Comparison of ENCODE assay signal across 8 cellular contexts in genomic region chr5:142821733-142822487, GRCh38. TPM values are rescaled to one million over a fixed set of nuclear protein-coding genes. Genes with fewer than 3 reads are reported as not detected.
DNase-seq lines count a peak whose midpoint lies in the region; ATAC-seq and TF ChIP-seq lines count a peak whose summit lies in the region.

No MANE protein-coding gene starts in this region.

- H3K79me2 ChIP-seq in PC-3 (ENCODE audit: low read length): peaks cover 55% of the 10 kb centered on the region

- ATAC-seq in GM18520 (IDR thresholded peaks at IDR 0.05; ENCODE audit: unreplicated experiment) (peak; percentile 72), HG02798 (IDR thresholded peaks at IDR 0.05; ENCODE audit: poor library complexity, unreplicated experiment) (peak; percentile 70), PC-3 (peak; percentile 71), GM18519 (IDR thresholded peaks at IDR 0.05; ENCODE audit: low FRiP score, unreplicated experiment) (no peak)

- no peaks in the 10 kb centered on the region for H3K9me3 ChIP-seq in PC-3 (ENCODE audit: low read length)

- peak overlapping the region; percentile 79 for H3K4me2 ChIP-seq in PC-3 (ENCODE audit: low read length)

- H3K4me3 ChIP-seq in PC-3 (ENCODE audit: low read length): peak overlapping the region; percentile 34; the same call in 1 of the 2 replicates

- no peak for TF ChIP-seq CTCF in PC-3 (conservative IDR thresholded peaks at IDR 0.05; ENCODE audit: low read depth, low read length)

- intact Hi-C loops in PC-3 (cut with micrococcal nuclease): loop anchor here (2.0 to 5.0 kb wide), 3 partner anchors 17 to 50 kb away; partner anchors contain the start of gene ARHGAP26

- no peaks in the 10 kb centered on the region for H3K9me2 ChIP-seq in PC-3 (replicated peaks; ENCODE audit: low read length)

- H4K20me1 ChIP-seq in PC-3 (ENCODE audit: low read length): no peaks in the 10 kb centered on the region

- H3K4me1 ChIP-seq in PC-3 (ENCODE audit: insufficient read depth, low read length): peaks cover 98% of the 10 kb centered on the region

- H3K27ac ChIP-seq in PC-3 (ENCODE audit: low read length): peak overlapping the region; percentile 97

- CTCF ChIA-PET in PC-3 (lab: Charles Lee): interaction anchor here (1.2 kb wide), 1 partner anchor 74 kb away, joined by 3 read pairs; no protein-coding TSS in a partner anchor

- no peak overlapping the region for H2AFZ ChIP-seq in PC-3 (ENCODE audit: low read length)

- H3K36me3 ChIP-seq in PC-3 (ENCODE audit: low read depth, low read length): no peaks in the 10 kb centered on the region

- no TSS peak for BruUV-seq in PC-3 (replicated peaks; lab: Mats Ljungman, UMichigan)

- H3K9ac ChIP-seq in PC-3 (ENCODE audit: low read length): peak overlapping the region; percentile 50

- DNase-seq in PC-3 (peak; percentile 91), fibroblast of peridontal ligament (ENCODE audit: extremely low read depth) (peak; percentile 83), NCI-H526 treated with DMSO at 0.1 percent for 48 hours (lab: John Stamatoyannopoulos, UW) (no peak), NCI-H187 treated with DMSO at 0.1 percent for 48 hours (lab: John Stamatoyannopoulos, UW) (no peak), islet precursor cell (no peak)

- H3K27me3 ChIP-seq in PC-3 (ENCODE audit: low read length): no peaks in the 10 kb centered on the region

- H3F3A ChIP-seq in PC-3 (ENCODE audit: low read length, unreplicated experiment): peaks cover 8% of the 10 kb centered on the region

- POLR2A ChIA-PET in PC-3 (lab: Charles Lee; ENCODE audit: unreplicated experiment): interaction anchor here (0.7 kb wide), 1 partner anchor 24 kb away, joined by 4 read pairs; no protein-coding TSS in a partner anchor

RNA-seq across cellular contexts. Expression of gene ARHGAP26, which starts 51.7 kb away (rescaled TPM):
- 6.2 and 11.7 TPM in 2 replicates for total RNA-seq in PC-3 (2014; rRNA removed)

Comparison
In these comparisons a context has a peak if more than half of its experiments do, and no peak if none do; other contexts are left out.
1. DNase-seq: peak in PC-3 (single experiment) and fibroblast of peridontal ligament (single experiment); none in NCI-H526 treated with DMSO at 0.1 percent for 48 hours (single experiment), NCI-H187 treated with DMSO at 0.1 percent for 48 hours (single experiment) and islet precursor cell (single experiment).